In the genomic region with DNA sequence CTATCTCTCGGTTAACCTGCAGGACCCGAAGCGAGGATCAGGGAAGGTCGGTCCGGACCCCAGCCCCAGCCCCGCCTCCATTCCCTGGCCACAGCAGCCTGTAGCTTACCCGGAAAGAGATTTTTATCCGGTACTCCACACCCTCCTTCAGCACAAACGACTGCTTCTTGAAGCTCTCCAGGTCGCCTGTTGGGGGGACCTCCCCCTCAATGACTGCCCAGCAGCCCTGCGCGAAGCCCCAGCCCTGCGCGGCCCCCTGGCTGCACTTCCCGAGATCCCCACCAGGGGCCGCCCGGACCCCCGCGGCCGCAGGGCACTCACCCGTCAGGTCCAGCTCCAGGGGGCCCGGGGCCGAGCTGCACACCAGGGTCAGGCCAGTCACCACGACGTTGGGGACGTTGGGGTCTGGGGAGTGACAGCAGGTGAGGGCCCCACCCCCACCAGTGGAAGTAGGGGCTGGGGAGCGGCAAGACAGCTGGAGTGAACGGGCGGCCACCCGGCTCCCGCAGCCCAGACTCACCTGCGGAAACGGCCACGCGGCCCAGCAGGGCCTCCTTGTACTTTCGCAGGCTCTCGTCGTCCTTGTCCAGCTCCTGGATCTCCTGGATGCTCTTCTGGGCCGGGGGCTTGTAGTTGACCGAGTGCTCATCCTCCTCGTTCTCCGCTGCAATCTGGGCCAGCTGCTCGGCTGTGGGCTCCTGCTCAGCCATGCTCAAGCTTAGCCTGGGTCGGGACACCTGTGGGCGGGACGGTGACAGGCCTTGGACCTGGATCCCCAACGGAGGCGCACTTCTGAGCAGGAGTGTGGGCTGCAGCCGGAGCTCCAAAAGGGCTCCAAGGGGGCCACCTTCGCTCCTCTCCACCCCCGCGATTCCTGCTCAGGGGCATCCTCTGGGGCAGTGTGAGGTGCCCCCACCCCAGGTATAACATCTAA, we compare ENCODE assay signal across 7 cellular contexts. TPM values are rescaled to one million over a fixed set of nuclear protein-coding genes. Genes with fewer than 3 reads are reported as not detected.
DNase-seq lines count a peak whose midpoint lies in the region; FAIRE-seq and TF ChIP-seq lines count a peak whose summit lies in the region.

No MANE protein-coding gene starts in this region.

- in situ Hi-C loops in brain microvascular endothelial cell (cut with HindIII; ENCODE audit: low pct_ligation_motif_present, low sequenced_read_pairs) = no loop called here

- peak overlapping the region; percentile 84 for H3K27ac ChIP-seq in brain microvascular endothelial cell

- DNase-seq in GM12891 (ENCODE audit: insufficient read length, low spot score) (no peak), brain microvascular endothelial cell (peak; percentile 9), kidney epithelial cell (ENCODE audit: low read depth) (no peak), SHP77 (lab: John Stamatoyannopoulos, UW) (no peak), AG08395 (ENCODE audit: low spot score) (no peak)
- peak; percentile 36 to 58 for DNase-seq in stimulated activated CD8-positive, alpha-beta memory T cell treated with anti-CD3 and anti-CD28 coated beads, Interleukin-2, amount 100 ng/mL, for 48 hours (ENCODE audit: low read depth in 2 of 2)

- no peak for FAIRE-seq in GM12891 (lab: Jason Lieb, UNC)

- no peaks in the 10 kb centered on the region for H3K27me3 ChIP-seq in brain microvascular endothelial cell (replicated peaks)
- H3K27me3 ChIP-seq in kidney epithelial cell (ENCODE audit: control insufficient read depth, insufficient read depth, low read length) = no peaks in the 10 kb centered on the region

- TF ChIP-seq POLR2A in GM12891 (IDR thresholded peaks at IDR 0.05; ENCODE audit: low read depth, low read length) = no peak

- H3K4me3 ChIP-seq in brain microvascular endothelial cell (ENCODE audit: low read depth, low read length) (peak overlapping the region; percentile 83), kidney epithelial cell (ENCODE audit: low read depth, low read length) (peak overlapping the region; percentile 84)

- H3K36me3 ChIP-seq in brain microvascular endothelial cell (replicated peaks) (peaks cover 24% of the 10 kb centered on the region), kidney epithelial cell (ENCODE audit: control insufficient read depth, insufficient read depth, low read length) (peaks cover 3% of the 10 kb centered on the region)

- TF ChIP-seq CTCF in brain microvascular endothelial cell (IDR thresholded peaks at IDR 0.05; ENCODE audit: low read depth, low read length, missing control alignments) (peak; percentile 76), kidney epithelial cell (IDR thresholded peaks at IDR 0.05; ENCODE audit: insufficient read depth, low read length, poor library complexity, severe bottlenecking) (peak; percentile 83)

TF ChIP-seq in GM12891, 5 proteins besides CTCF, POLR2A, EP300 and RAD21:
- TF ChIP-seq POU2F2 (IDR thresholded peaks at IDR 0.05; ENCODE audit: low read depth, low read length) (peak; percentile 10; the same call in 1 of the 2 replicates), TAF1 (IDR thresholded peaks at IDR 0.05; ENCODE audit: low read depth, low read length) (no peak)

TF ChIP-seq in PFSK-1, 5 proteins besides CTCF, POLR2A, EP300 and RAD21:
- TF ChIP-seq, protein P1, sequence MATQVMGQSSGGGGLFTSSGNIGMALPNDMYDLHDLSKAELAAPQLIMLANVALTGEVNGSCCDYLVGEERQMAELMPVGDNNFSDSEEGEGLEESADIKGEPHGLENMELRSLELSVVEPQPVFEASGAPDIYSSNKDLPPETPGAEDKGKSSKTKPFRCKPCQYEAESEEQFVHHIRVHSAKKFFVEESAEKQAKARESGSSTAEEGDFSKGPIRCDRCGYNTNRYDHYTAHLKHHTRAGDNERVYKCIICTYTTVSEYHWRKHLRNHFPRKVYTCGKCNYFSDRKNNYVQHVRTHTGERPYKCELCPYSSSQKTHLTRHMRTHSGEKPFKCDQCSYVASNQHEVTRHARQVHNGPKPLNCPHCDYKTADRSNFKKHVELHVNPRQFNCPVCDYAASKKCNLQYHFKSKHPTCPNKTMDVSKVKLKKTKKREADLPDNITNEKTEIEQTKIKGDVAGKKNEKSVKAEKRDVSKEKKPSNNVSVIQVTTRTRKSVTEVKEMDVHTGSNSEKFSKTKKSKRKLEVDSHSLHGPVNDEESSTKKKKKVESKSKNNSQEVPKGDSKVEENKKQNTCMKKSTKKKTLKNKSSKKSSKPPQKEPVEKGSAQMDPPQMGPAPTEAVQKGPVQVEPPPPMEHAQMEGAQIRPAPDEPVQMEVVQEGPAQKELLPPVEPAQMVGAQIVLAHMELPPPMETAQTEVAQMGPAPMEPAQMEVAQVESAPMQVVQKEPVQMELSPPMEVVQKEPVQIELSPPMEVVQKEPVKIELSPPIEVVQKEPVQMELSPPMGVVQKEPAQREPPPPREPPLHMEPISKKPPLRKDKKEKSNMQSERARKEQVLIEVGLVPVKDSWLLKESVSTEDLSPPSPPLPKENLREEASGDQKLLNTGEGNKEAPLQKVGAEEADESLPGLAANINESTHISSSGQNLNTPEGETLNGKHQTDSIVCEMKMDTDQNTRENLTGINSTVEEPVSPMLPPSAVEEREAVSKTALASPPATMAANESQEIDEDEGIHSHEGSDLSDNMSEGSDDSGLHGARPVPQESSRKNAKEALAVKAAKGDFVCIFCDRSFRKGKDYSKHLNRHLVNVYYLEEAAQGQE (IDR thresholded peaks at IDR 0.05; ENCODE audit: insufficient read depth in 1 of 2, low read depth in 2 of 2, low read length in 2 of 2) = no peak
- no peak for TF ChIP-seq TAF1 (IDR thresholded peaks at IDR 0.05; ENCODE audit: borderline replicate concordance, insufficient read depth, low read length)
- 0 out of 2 replicates have a peak, but pooled peaks have one; percentile 0 for TF ChIP-seq SIN3A (IDR thresholded peaks at IDR 0.05; ENCODE audit: borderline replicate concordance, insufficient read depth, low read length)
- TF ChIP-seq FOXP2 (optimal IDR thresholded peaks at IDR 0.05; ENCODE audit: borderline replicate concordance, extremely low read depth, extremely low read length, insufficient read depth) = no peak
- TF ChIP-seq POLR2AphosphoS5 (IDR thresholded peaks at IDR 0.05; ENCODE audit: low read depth, low read length) = peak; percentile 14; the same call in 1 of the 2 replicates
TF ChIP-seq in PFSK-1: peak in this region for 2.

RNA-seq across cellular contexts. Expression of a gene that starts 1.6 kb away (rescaled TPM):
- 203 TPM for polyA plus RNA-seq in GM12891 (2012; ENCODE audit: low read depth, missing spikeins)
- polyA plus RNA-seq in PFSK-1 (2012; ENCODE audit: insufficient read length, low read depth) = 1,120 TPM
- total RNA-seq in kidney epithelial cell = 243 and 355 TPM in 2 replicates

RNA-seq across cellular contexts. Expression of a gene that starts 9.2 kb away (rescaled TPM):
- 414 TPM for polyA plus RNA-seq in GM12891 (2012; ENCODE audit: low read depth, missing spikeins)
- 1,753 TPM for polyA plus RNA-seq in PFSK-1 (2012; ENCODE audit: insufficient read length, low read depth)
- 870 and 1,165 TPM in 2 replicates for total RNA-seq in kidney epithelial cell

RNA-seq across cellular contexts. Expression of a gene that starts 21.9 kb away (rescaled TPM):
- polyA plus RNA-seq in GM12891 (2012; ENCODE audit: low read depth, missing spikeins) = 112 TPM
- 217 TPM for polyA plus RNA-seq in PFSK-1 (2012; ENCODE audit: insufficient read length, low read depth)
- total RNA-seq in kidney epithelial cell = 143 and 151 TPM in 2 replicates

RNA-seq across cellular contexts. Expression of a gene that starts 22.0 kb away (rescaled TPM):
- polyA plus RNA-seq in GM12891 (2012; ENCODE audit: low read depth, missing spikeins) = 183 TPM
- polyA plus RNA-seq in PFSK-1 (2012; ENCODE audit: insufficient read length, low read depth) = 382 TPM
- total RNA-seq in kidney epithelial cell = 205 and 232 TPM in 2 replicates

RNA-seq across cellular contexts. Expression of a gene that starts 32.5 kb away (rescaled TPM):
- polyA plus RNA-seq in GM12891 (2012; ENCODE audit: low read depth, missing spikeins) = not detected
- polyA plus RNA-seq in PFSK-1 (2012; ENCODE audit: insufficient read length, low read depth) = 0.64 TPM
- total RNA-seq in kidney epithelial cell = 1.2 and 1.9 TPM in 2 replicates

Comparison
In these comparisons a context has a peak if more than half of its experiments do, and no peak if none do; other contexts are left out.
1. DNase-seq: peak in brain microvascular endothelial cell (single experiment) and stimulated activated CD8-positive, alpha-beta memory T cell treated with anti-CD3 and anti-CD28 coated beads, Interleukin-2, amount 100 ng/mL, for 48 hours (2 of 2); none in GM12891 (single experiment), kidney epithelial cell (single experiment), SHP77 (0 of 2) and AG08395 (single experiment).